1 cellular context compared by ENCODE assay signal in the genomic region with DNA sequence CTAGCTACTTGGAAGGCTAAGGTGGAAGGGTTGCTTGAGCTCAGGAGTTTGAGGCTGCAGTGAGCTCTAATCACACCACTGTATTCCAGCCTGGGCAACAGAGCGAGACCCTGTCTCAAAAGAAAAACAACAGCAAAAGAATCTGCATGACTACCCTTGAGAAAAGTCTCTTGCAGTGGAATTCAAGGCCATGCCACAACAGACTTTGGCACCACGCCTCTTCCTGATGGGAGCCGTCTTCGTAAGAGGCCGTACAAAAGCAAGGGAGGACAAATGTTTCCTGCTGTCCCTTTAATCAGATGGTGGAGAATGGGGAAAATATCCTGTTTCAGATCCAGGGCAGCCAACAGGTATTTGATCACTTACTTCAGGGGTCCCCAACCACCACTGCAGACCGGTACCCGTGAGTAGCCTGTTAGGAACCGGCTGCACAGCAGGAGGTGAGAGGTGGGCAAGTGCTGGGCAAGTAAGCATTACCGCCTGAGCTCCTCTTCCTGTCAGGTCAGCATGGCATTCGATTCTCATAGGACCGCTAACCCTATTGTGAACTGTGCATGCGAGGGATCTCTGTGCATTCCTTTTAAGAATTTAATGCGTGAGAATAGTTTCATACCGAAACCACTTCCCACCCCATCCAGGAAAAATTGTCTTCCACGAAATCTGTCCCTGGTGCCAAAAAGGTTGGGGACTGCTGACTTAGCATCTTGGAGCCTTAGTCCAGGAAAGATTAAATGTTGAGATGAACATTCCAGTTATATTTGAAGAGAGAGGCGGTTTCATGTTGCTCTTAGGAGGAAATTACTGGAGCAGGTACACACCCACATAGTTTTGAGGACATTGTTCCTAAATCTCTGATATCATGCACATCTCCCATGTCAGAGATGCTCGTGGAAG.
TF ChIP-seq lines count a peak whose summit lies in the region.

No MANE protein-coding gene starts in this region.

TF ChIP-seq in K562, 482 proteins besides CTCF, POLR2A, EP300 and RAD21:
- peak; percentile 63 for TF ChIP-seq C11orf30 (IDR thresholded peaks at IDR 0.05; ENCODE audit: low read depth)
- peak; percentile 54; the same call in 1 of the 2 replicates for TF ChIP-seq MAFG (tag; conservative IDR thresholded peaks at IDR 0.05)
- no peak for TF ChIP-seq BRD9 (IDR thresholded peaks at IDR 0.05; ENCODE audit: low read depth, partially characterized antibody)
- peak; percentile 60 for TF ChIP-seq ZNF316 (IDR thresholded peaks at IDR 0.05)
- no peak for TF ChIP-seq CHCHD3 (CRISPR knock-in tag; IDR thresholded peaks at IDR 0.05)
- no peak for TF ChIP-seq SREBF1 (IDR thresholded peaks at IDR 0.05; ENCODE audit: borderline replicate concordance, low read depth, low read length)
- peak; percentile 28; the same call in 1 of the 2 replicates for TF ChIP-seq MAFF (IDR thresholded peaks at IDR 0.05; ENCODE audit: low read length)
- TF ChIP-seq KAT7 (CRISPR knock-in tag; IDR thresholded peaks at IDR 0.05; ENCODE audit: borderline replicate concordance) = no peak
- no peak for TF ChIP-seq ZNF184 (CRISPR knock-in tag; IDR thresholded peaks at IDR 0.05)
- TF ChIP-seq FOXK1 (CRISPR knock-in tag; IDR thresholded peaks at IDR 0.05; ENCODE audit: borderline replicate concordance) = no peak
TF ChIP-seq in K562: peak in this region for 4.
